In genomic region chr15:51620647-51621046, GRCh38 we compare ENCODE assay signal across 8 cellular contexts. TPM values are rescaled to one million over a fixed set of nuclear protein-coding genes. Genes with fewer than 3 reads are reported as not detected.
DNase-seq lines count a peak whose midpoint lies in the region; TF ChIP-seq lines count a peak whose summit lies in the region.

No MANE protein-coding gene starts in this region.

- TF ChIP-seq CTCF in MCF 10A (IDR thresholded peaks at IDR 0.05; ENCODE audit: unreplicated experiment) (no peak), breast epithelium (IDR thresholded peaks at IDR 0.05) (no peak), esophagus muscularis mucosa (IDR thresholded peaks at IDR 0.05) (no peak), type B pancreatic cell (conservative IDR thresholded peaks at IDR 0.05) (no peak), testis (IDR thresholded peaks at IDR 0.05) (no peak)

- no peak overlapping the region for H3K4me3 ChIP-seq in breast epithelium
- H3K4me3 ChIP-seq in esophagus muscularis mucosa = peak overlapping the region in 3 of 4 donors; percentile 72 to 96 (median 91)
- no peak overlapping the region for H3K4me3 ChIP-seq in testis

- BruUV-seq in MCF 10A (replicated peaks; lab: Mats Ljungman, UMichigan) = no TSS peak

- H3K27me3 Mint-ChIP-seq in MCF 10A (ENCODE audit: insufficient read depth, unreplicated experiment) (no peaks in the 10 kb centered on the region), type B pancreatic cell (no peaks in the 10 kb centered on the region)

- TF ChIP-seq EP300 in esophagus muscularis mucosa (IDR thresholded peaks at IDR 0.05) = no peak

- H3K36me3 ChIP-seq in breast epithelium (no peaks in the 10 kb centered on the region), esophagus muscularis mucosa (no peaks in the 10 kb centered on the region), testis (ENCODE audit: low read depth, missing control alignments) (no peaks in the 10 kb centered on the region)

- intact Hi-C loops in MCF 10A (cut with micrococcal nuclease) (no loop called here), breast epithelium (cut with DNase I; ENCODE audit: low total_unique reads) (no loop called here), esophagus muscularis mucosa (cut with DNase I) (loop anchor here (5.0 kb wide), 1 partner anchor 83 kb away; no protein-coding TSS in a partner anchor), testis (cut with DNase I; ENCODE audit: low total_unique reads) (no loop called here)

- 40% methylated on average over 4 of the region's 4 CpGs for WGBS in esophagus muscularis mucosa
- 55 to 59% methylated on average over 4 of the region's 4 CpGs for WGBS in testis, 2 donors

- H3K9me3 ChIP-seq in breast epithelium (no peaks in the 10 kb centered on the region), esophagus muscularis mucosa (no peaks in the 10 kb centered on the region), testis (no peaks in the 10 kb centered on the region)

- no peak overlapping the region for H3K27ac ChIP-seq in breast epithelium
- H3K27ac ChIP-seq in esophagus muscularis mucosa (replicated peaks in 1 of 4) = peak overlapping the region in 2 of 4 donors; percentile 82 to 87
- H3K27ac ChIP-seq in testis = no peak overlapping the region

- H3K4me1 ChIP-seq in breast epithelium (no peaks in the 10 kb centered on the region), esophagus muscularis mucosa (peaks cover 3 to 37% (median 29%) of the 10 kb centered on the region in 4 donors), testis (no peaks in the 10 kb centered on the region)

- H3K4me3 Mint-ChIP-seq in MCF 10A (ENCODE audit: unreplicated experiment) = peak overlapping the region; percentile 99
- peak overlapping the region; percentile 98 for H3K4me3 Mint-ChIP-seq in type B pancreatic cell

- H3K36me3 Mint-ChIP-seq in MCF 10A (ENCODE audit: insufficient read depth, unreplicated experiment) (peaks cover 10% of the 10 kb centered on the region), type B pancreatic cell (no peaks in the 10 kb centered on the region)

- POLR2A ChIA-PET in MCF 10A (lab: Yijun Ruan, JAX) = interaction anchor here (0.5 to 3.4 kb wide), 7 partner anchors 10 to 450 kb away, joined by 3 to 29 read pairs (median 3); partner anchors contain the start of gene LYSMD2

- no peaks in the 10 kb centered on the region for H3K27me3 ChIP-seq in breast epithelium
- H3K27me3 ChIP-seq in esophagus muscularis mucosa = no peaks in the 10 kb centered on the region
- H3K27me3 ChIP-seq in testis = no peaks in the 10 kb centered on the region

- H3K9me3 Mint-ChIP-seq in MCF 10A (ENCODE audit: unreplicated experiment) (no peaks in the 10 kb centered on the region), type B pancreatic cell (no peaks in the 10 kb centered on the region)

- H3K4me1 Mint-ChIP-seq in MCF 10A (ENCODE audit: insufficient read depth, unreplicated experiment) (peaks cover 27% of the 10 kb centered on the region), type B pancreatic cell (ENCODE audit: unreplicated experiment) (peaks cover 25% of the 10 kb centered on the region)

- TF ChIP-seq POLR2A in breast epithelium (IDR thresholded peaks at IDR 0.05) = no peak
- no peak for TF ChIP-seq POLR2A in esophagus muscularis mucosa (IDR thresholded peaks at IDR 0.05; ENCODE audit: low read depth)
- no peak for TF ChIP-seq POLR2A in testis (IDR thresholded peaks at IDR 0.05)

- CTCF ChIA-PET in MCF 10A (lab: Yijun Ruan, JAX) = interaction anchor here (0.6 to 4.0 kb wide), 8 partner anchors 9 to 156 kb away, joined by 3 to 28 read pairs (median 5); no protein-coding TSS in a partner anchor

- H3K27ac Mint-ChIP-seq in MCF 10A (ENCODE audit: low read depth, unreplicated experiment) (peak overlapping the region; percentile 63), type B pancreatic cell (peak overlapping the region; percentile 75)

- no peak for DNase-seq in MCF 10A (ENCODE audit: unreplicated experiment)
- no peak for DNase-seq in breast epithelium (ENCODE audit: low spot score in 2 of 2)
- DNase-seq in NCI-H526 treated with DMSO at 0.1 percent for 48 hours (lab: John Stamatoyannopoulos, UW) = peak; percentile 39
- no peak for DNase-seq in esophagus muscularis mucosa (ENCODE audit: extremely low spot score)
- DNase-seq in type B pancreatic cell (ENCODE audit: extremely low spot score, unreplicated experiment) = no peak
- DNase-seq in T1000 (lab: John Stamatoyannopoulos, UW) = no peak
- no peak for DNase-seq in DMS114 treated with DMSO at 0.1 percent for 48 hours (lab: John Stamatoyannopoulos, UW; ENCODE audit: unreplicated experiment)
- DNase-seq in testis = no peak

RNA-seq across cellular contexts. Expression of gene DMXL2, which starts 1.9 kb away (rescaled TPM):
- total RNA-seq in MCF 10A (2022) = 13.6 and 21.6 TPM in 2 replicates
- total RNA-seq in breast epithelium = 10 to 100 TPM; 28.5 to 73.9 (median 36.4) TPM
- total RNA-seq in esophagus muscularis mucosa = 10 to 100 TPM; 18.8 to 26.6 (median 19.3) TPM
- total RNA-seq in type B pancreatic cell (ENCODE audit: low replicate concordance) = 25.6 and 34.3 TPM in 2 replicates
- 10 to 100 TPM; 64.4 to 81.3 TPM for total RNA-seq in testis
- polyA plus RNA-seq in testis (ENCODE audit: insufficient read depth, low read depth, low replicate concordance) = 54.5 TPM

Comparison
In these comparisons a context has a peak if more than half of its experiments do, and no peak if none do; other contexts are left out.
1. H3K4me3 ChIP-seq: peak in esophagus muscularis mucosa (3 of 4); none in breast epithelium (0 of 3) and testis (0 of 2).